In the genomic region with DNA sequence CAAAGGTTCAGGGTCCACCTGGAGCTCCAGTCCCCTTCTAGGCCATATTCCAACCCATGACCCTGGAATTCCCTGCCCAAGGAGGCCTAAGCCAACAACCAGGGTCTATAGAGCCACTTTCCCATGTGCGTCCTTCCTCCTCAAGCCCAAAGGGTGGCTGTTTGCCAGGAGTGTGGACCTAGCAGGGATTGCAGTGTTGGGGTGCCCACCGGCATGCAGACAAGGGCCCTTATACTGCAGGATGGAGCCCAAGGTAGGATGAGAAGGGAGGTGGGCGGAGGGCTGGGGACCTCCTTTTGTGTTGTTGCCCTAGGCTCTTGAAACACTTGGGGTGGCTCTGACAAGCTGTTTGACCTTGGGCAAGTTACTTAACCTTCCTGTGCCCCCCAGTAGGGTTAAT, we compare ENCODE assay signal across 17 cellular contexts. TPM values are rescaled to one million over a fixed set of nuclear protein-coding genes. Genes with fewer than 3 reads are reported as not detected.
DNase-seq lines count a peak whose midpoint lies in the region; ATAC-seq and TF ChIP-seq lines count a peak whose summit lies in the region.
"Had no signal": no experiment of that assay in that cellular context is flagged by ENCODE, and none has a peak within 500 bp of the region (broad histone marks: within the 10 kb centered on the region; RNA-seq: fewer than 3 reads in every experiment).

No MANE protein-coding gene starts in this region.

- H3K27ac Mint-ChIP-seq in GM23338, result no peak overlapping the region
- no peak overlapping the region for H3K27ac Mint-ChIP-seq in activated T-cell treated with anti-CD3 and anti-CD28 coated beads, Interleukin-2, amount 50 U/mL, for 24 hours
- no peak overlapping the region for H3K27ac Mint-ChIP-seq in CD8-positive, alpha-beta T cell

- H4K20me1 ChIP-seq in BLaER1 treated with 17β-estradiol and CSF1 and Interleukin-3, amounts not matched to agents 10 nM and 100 nM, result no peaks in the 10 kb centered on the region
- no peaks in the 10 kb centered on the region for H4K20me1 ChIP-seq in OCI-LY7 (ENCODE audit: insufficient read depth, low read length)
- H4K20me1 ChIP-seq in osteoblast (ENCODE audit: insufficient read depth, low read length), result no peaks in the 10 kb centered on the region
- no peaks in the 10 kb centered on the region for H4K20me1 ChIP-seq in GM23338 (replicated peaks; ENCODE audit: insufficient read depth)

- H3K79me2 ChIP-seq in OCI-LY7 (ENCODE audit: insufficient read depth, low read depth, low read length), result no peaks in the 10 kb centered on the region
- no peaks in the 10 kb centered on the region for H3K79me2 ChIP-seq in osteoblast (ENCODE audit: insufficient read depth, low read length)
- no peaks in the 10 kb centered on the region for H3K79me2 ChIP-seq in GM23338 (replicated peaks; ENCODE audit: insufficient read depth)

- BruUV-seq in OCI-LY7 (replicated peaks; lab: Mats Ljungman, UMichigan), result no TSS peak

- no peaks in the 10 kb centered on the region for H3K9me2 ChIP-seq in OCI-LY7 (ENCODE audit: insufficient read depth, low read length)
- no peaks in the 10 kb centered on the region for H3K9me2 ChIP-seq in GM23338 (ENCODE audit: insufficient read depth)

- 0 out of 2 replicates have a peak, but pooled peaks cover 12% of the 10 kb centered on the region for H3F3A ChIP-seq in GM23338 (replicated peaks; ENCODE audit: low read depth)

- no peak for ATAC-seq in GM23338
- ATAC-seq in CD8-positive, alpha-beta T cell, result no peak

- intact Hi-C loops in OCI-LY7 (cut with micrococcal nuclease; ENCODE audit: unreplicated experiment), result no loop called here
- intact Hi-C loops in CD8-positive, alpha-beta T cell (cut with DNase I, micrococcal nuclease), result no loop called here

- no peak overlapping the region for H3K4me3 ChIP-seq in BLaER1 treated with 17β-estradiol and CSF1 and Interleukin-3, amounts not matched to agents 10 nM and 100 nM
- H3K4me3 ChIP-seq in OCI-LY7 (ENCODE audit: low read depth, low read length, poor library complexity, severe bottlenecking), result no peak overlapping the region
- no peak overlapping the region for H3K4me3 ChIP-seq in osteoblast (ENCODE audit: insufficient read depth, low read length)
- no peak overlapping the region for H3K4me3 ChIP-seq in GM23338
- H3K4me3 ChIP-seq in CD8-positive, alpha-beta T cell (ENCODE audit: low read depth, low read length), result no peak overlapping the region
- H3K4me3 ChIP-seq: Peyer's patch had no signal

- no peak overlapping the region for H3K4me3 Mint-ChIP-seq in GM23338
- H3K4me3 Mint-ChIP-seq in activated T-cell treated with anti-CD3 and anti-CD28 coated beads, Interleukin-2, amount 50 U/mL, for 24 hours, result no peak overlapping the region
- no peak overlapping the region for H3K4me3 Mint-ChIP-seq in CD8-positive, alpha-beta T cell

- TF ChIP-seq CTCF in OCI-LY7 (conservative IDR thresholded peaks at IDR 0.05; ENCODE audit: low read length) (no peak), osteoblast (IDR thresholded peaks at IDR 0.05; ENCODE audit: extremely low read depth, low read depth, low read length) (no peak), GM23338 (conservative IDR thresholded peaks at IDR 0.05; ENCODE audit: low read depth in 2 of 2) (no peak)
- TF ChIP-seq CTCF in CD8-positive, alpha-beta T cell (IDR thresholded peaks at IDR 0.05), result no peak

- no peaks in the 10 kb centered on the region for H3K36me3 ChIP-seq in BLaER1 treated with 17β-estradiol and CSF1 and Interleukin-3, amounts not matched to agents 10 nM and 100 nM
- H3K36me3 ChIP-seq in OCI-LY7 (ENCODE audit: insufficient read depth, low read length), result no peaks in the 10 kb centered on the region
- H3K36me3 ChIP-seq in osteoblast (ENCODE audit: insufficient read depth, low read length), result no peaks in the 10 kb centered on the region
- no peaks in the 10 kb centered on the region for H3K36me3 ChIP-seq in GM23338 (ENCODE audit: insufficient read depth)
- H3K36me3 ChIP-seq in CD8-positive, alpha-beta T cell (ENCODE audit: insufficient read depth, low read length), result no peaks in the 10 kb centered on the region
- H3K36me3 ChIP-seq: BE2C, Peyer's patch had no signal

- POLR2A ChIA-PET in OCI-LY7 (lab: Charles Lee), result interaction anchor here (0.7 to 1.5 kb wide), 2 partner anchors 15 to 289 kb away, joined by 3 to 5 read pairs; no protein-coding TSS in a partner anchor
- POLR2A ChIA-PET in CD8-positive, alpha-beta T cell (lab: Charles Lee), result no interaction called here

- no peaks in the 10 kb centered on the region for H3K9me3 Mint-ChIP-seq in GM23338
- H3K9me3 Mint-ChIP-seq in activated T-cell treated with anti-CD3 and anti-CD28 coated beads, Interleukin-2, amount 50 U/mL, for 24 hours, result no peaks in the 10 kb centered on the region
- H3K9me3 Mint-ChIP-seq in CD8-positive, alpha-beta T cell, result no peaks in the 10 kb centered on the region

- peaks cover 41% of the 10 kb centered on the region for H3K4me1 Mint-ChIP-seq in GM23338
- H3K4me1 Mint-ChIP-seq in activated T-cell treated with anti-CD3 and anti-CD28 coated beads, Interleukin-2, amount 50 U/mL, for 24 hours (ENCODE audit: low read depth), result peaks cover 9% of the 10 kb centered on the region
- H3K4me1 Mint-ChIP-seq in CD8-positive, alpha-beta T cell (ENCODE audit: low read depth), result peaks cover 10% of the 10 kb centered on the region

- H2AFZ ChIP-seq in OCI-LY7 (ENCODE audit: low read length), result peak overlapping the region; percentile 61; the same call in 1 of the 2 replicates
- H2AFZ ChIP-seq in osteoblast (ENCODE audit: low read length), result no peak overlapping the region
- no peak overlapping the region for H2AFZ ChIP-seq in GM23338

- H3K4me1 ChIP-seq in BLaER1 treated with 17β-estradiol and CSF1 and Interleukin-3, amounts not matched to agents 10 nM and 100 nM, result peaks cover 47 to 90% (median 82%) of the 10 kb centered on the region in 10 experiments
- H3K4me1 ChIP-seq in OCI-LY7 (ENCODE audit: insufficient read depth, low read length, poor library complexity, severe bottlenecking) (peaks cover 84% of the 10 kb centered on the region), osteoblast (ENCODE audit: insufficient read depth, low read length) (peaks cover 7% of the 10 kb centered on the region), GM23338 (ENCODE audit: insufficient read depth) (peaks cover 33% of the 10 kb centered on the region)
- peaks cover 6% of the 10 kb centered on the region for H3K4me1 ChIP-seq in CD8-positive, alpha-beta T cell (ENCODE audit: insufficient read depth, low read length)

- H3K9ac ChIP-seq in BLaER1 treated with 17β-estradiol and CSF1 and Interleukin-3, amounts not matched to agents 10 nM and 100 nM, result peak overlapping the region in 5 of 11 experiments; percentile 48 to 71 (median 67); a peak in 5 of 22 replicates

- no peaks in the 10 kb centered on the region for H3K9me3 ChIP-seq in BLaER1 treated with 17β-estradiol and CSF1 and Interleukin-3, amounts not matched to agents 10 nM and 100 nM (replicated peaks in 1 of 11)
- H3K9me3 ChIP-seq in OCI-LY7 (ENCODE audit: low read length) (no peaks in the 10 kb centered on the region), osteoblast (ENCODE audit: low read depth, low read length) (no peaks in the 10 kb centered on the region)
- H3K9me3 ChIP-seq in CD8-positive, alpha-beta T cell (ENCODE audit: low read length), result no peaks in the 10 kb centered on the region
- H3K9me3 ChIP-seq: BE2C, Peyer's patch had no signal

- H3K4me2 ChIP-seq in BLaER1 treated with 17β-estradiol and CSF1 and Interleukin-3, amounts not matched to agents 10 nM and 100 nM, result peak overlapping the region; percentile 56 to 96 (median 74)
- H3K4me2 ChIP-seq in OCI-LY7 (ENCODE audit: low read length), result peak overlapping the region; percentile 66; the same call in 1 of the 2 replicates
- no peak overlapping the region for H3K4me2 ChIP-seq in osteoblast (ENCODE audit: insufficient read depth, low read length)
- no peak overlapping the region for H3K4me2 ChIP-seq in GM23338

- H3K36me3 Mint-ChIP-seq in GM23338 (ENCODE audit: low read depth), result no peaks in the 10 kb centered on the region
- H3K36me3 Mint-ChIP-seq in activated T-cell treated with anti-CD3 and anti-CD28 coated beads, Interleukin-2, amount 50 U/mL, for 24 hours (ENCODE audit: low read depth), result no peaks in the 10 kb centered on the region
- no peaks in the 10 kb centered on the region for H3K36me3 Mint-ChIP-seq in CD8-positive, alpha-beta T cell

- no peak for DNase-seq in OCI-LY7 (ENCODE audit: low spot score)
- peak; percentile 28 for DNase-seq in islet precursor cell
- peak; percentile 23 for DNase-seq in osteoblast (ENCODE audit: insufficient read length, low spot score, missing footprints)
- DNase-seq in GM23338 (ENCODE audit: low spot score), result no peak
- no peak for DNase-seq in activated T-cell treated with anti-CD3 and anti-CD28 coated beads, Interleukin-2, amount 50 U/mL, for 24 hours
- DNase-seq in CD8-positive, alpha-beta T cell, result no peak
- no peak for DNase-seq in DMS153 treated with DMSO at 0.1 percent for 48 hours (lab: John Stamatoyannopoulos, UW; ENCODE audit: unreplicated experiment)
- DNase-seq: ACHN, BE2C, DMS53, NCI-H146, NCI-H2107, NCI-H446 treated with DMSO at 0.1 percent for 48 hours, SHP77 had no signal

- peaks cover 0 to 1% (median 0%) of the 10 kb centered on the region in 11 experiments; a peak in 1 of 22 replicates for H3K27me3 ChIP-seq in BLaER1 treated with 17β-estradiol and CSF1 and Interleukin-3, amounts not matched to agents 10 nM and 100 nM
- H3K27me3 ChIP-seq in osteoblast (ENCODE audit: insufficient read depth, low read length), result no peaks in the 10 kb centered on the region
- H3K27me3 ChIP-seq in GM23338 (ENCODE audit: insufficient read depth), result no peaks in the 10 kb centered on the region
- H3K27me3 ChIP-seq in CD8-positive, alpha-beta T cell (ENCODE audit: insufficient read depth, low read length), result no peaks in the 10 kb centered on the region
- H3K27me3 ChIP-seq: BE2C, Peyer's patch had no signal

- CTCF ChIA-PET in OCI-LY7 (lab: Charles Lee; ENCODE audit: unreplicated experiment), result no interaction called here
- CTCF ChIA-PET in CD8-positive, alpha-beta T cell (lab: Charles Lee), result interaction anchor here (1.7 kb wide), 1 partner anchor 119 kb away, joined by 6 read pairs; no protein-coding TSS in a partner anchor

- peaks cover 22% of the 10 kb centered on the region for H3K27me3 Mint-ChIP-seq in GM23338 (ENCODE audit: insufficient read depth, low read depth, poor library complexity)
- H3K27me3 Mint-ChIP-seq in activated T-cell treated with anti-CD3 and anti-CD28 coated beads, Interleukin-2, amount 50 U/mL, for 24 hours, result peaks cover 3% of the 10 kb centered on the region
- H3K27me3 Mint-ChIP-seq in CD8-positive, alpha-beta T cell (ENCODE audit: low read depth), result peaks cover 5% of the 10 kb centered on the region

- H3K27ac ChIP-seq in BLaER1 treated with 17β-estradiol and CSF1 and Interleukin-3, amounts not matched to agents 10 nM and 100 nM, result peak overlapping the region in 6 of 11 experiments; percentile 63 to 80 (median 68); a peak in 10 of 22 replicates
- H3K27ac ChIP-seq in OCI-LY7 (ENCODE audit: low read depth, low read length, poor library complexity, severe bottlenecking) (peak overlapping the region; percentile 70), osteoblast (ENCODE audit: low read depth, low read length) (no peak overlapping the region), GM23338 (ENCODE audit: low read depth) (no peak overlapping the region)
- H3K27ac ChIP-seq in CD8-positive, alpha-beta T cell (ENCODE audit: low read depth, low read length), result no peak overlapping the region
- H3K27ac ChIP-seq: HL-60, Peyer's patch had no signal

RNA-seq across cellular contexts. Expression of a gene that starts 19.7 kb away (rescaled TPM):
- 4.0 and 4.1 TPM in 2 replicates for total RNA-seq in OCI-LY7 (2014; rRNA removed; shearing (Covaris generic))
- total RNA-seq in OCI-LY7 (2022), result 11.4 and 11.5 TPM in 2 replicates
- total RNA-seq in osteoblast, result 5.8 and 7.4 TPM in 2 replicates
- total RNA-seq in GM23338 (2014; rRNA removed; shearing (Covaris generic)), result 20.9 and 27.8 TPM in 2 replicates
- polyA plus RNA-seq in GM23338 (2016; fragmentation: Nextera tagmentation; extraction: Ambion mirVana), result 7.9 and 8.0 TPM in 2 replicates
- under 1 TPM; 0.25 to 0.79 TPM for total RNA-seq in CD8-positive, alpha-beta T cell

RNA-seq across cellular contexts. Expression of a gene that starts 32.0 kb away (rescaled TPM):
- 0.60 and 0.85 TPM in 2 replicates for total RNA-seq in OCI-LY7 (2014; rRNA removed; shearing (Covaris generic))
- total RNA-seq in OCI-LY7 (2022), result 1.0 and 1.1 TPM in 2 replicates
- total RNA-seq in osteoblast, result 58.6 and 67.8 TPM in 2 replicates
- total RNA-seq in GM23338 (2014; rRNA removed; shearing (Covaris generic)), result 1.3 and 2.9 TPM in 2 replicates
- polyA plus RNA-seq in GM23338 (2016; fragmentation: Nextera tagmentation; extraction: Ambion mirVana), result 0.68 and 0.73 TPM in 2 replicates
- not detected for total RNA-seq in CD8-positive, alpha-beta T cell

Comparison
In these comparisons a context has a peak if more than half of its experiments do, and no peak if none do; other contexts are left out.
1. H3K27ac ChIP-seq: peak in BLaER1 treated with 17β-estradiol and CSF1 and Interleukin-3, amounts not matched to agents 10 nM and 100 nM (6 of 11) and OCI-LY7 (single experiment); none in osteoblast (single experiment), GM23338 (single experiment) and CD8-positive, alpha-beta T cell (single experiment).
2. H3K4me2 ChIP-seq: peak in BLaER1 treated with 17β-estradiol and CSF1 and Interleukin-3, amounts not matched to agents 10 nM and 100 nM (11 of 11) and OCI-LY7 (single experiment); none in osteoblast (single experiment) and GM23338 (single experiment).
3. DNase-seq: peak in islet precursor cell (single experiment) and osteoblast (single experiment); none in OCI-LY7 (single experiment), GM23338 (single experiment), activated T-cell treated with anti-CD3 and anti-CD28 coated beads, Interleukin-2, amount 50 U/mL, for 24 hours (single experiment), CD8-positive, alpha-beta T cell (0 of 7) and DMS153 treated with DMSO at 0.1 percent for 48 hours (single experiment).
4. RNA of a gene that starts 32.0 kb away (total RNA-seq): 58.6 to 67.8 TPM in osteoblast; 1.3 to 2.9 TPM in GM23338, 0.60 to 1.1 TPM in OCI-LY7 and not detected in CD8-positive, alpha-beta T cell; every median in the first group is over 10 times any median in the second.